In the genomic region with DNA sequence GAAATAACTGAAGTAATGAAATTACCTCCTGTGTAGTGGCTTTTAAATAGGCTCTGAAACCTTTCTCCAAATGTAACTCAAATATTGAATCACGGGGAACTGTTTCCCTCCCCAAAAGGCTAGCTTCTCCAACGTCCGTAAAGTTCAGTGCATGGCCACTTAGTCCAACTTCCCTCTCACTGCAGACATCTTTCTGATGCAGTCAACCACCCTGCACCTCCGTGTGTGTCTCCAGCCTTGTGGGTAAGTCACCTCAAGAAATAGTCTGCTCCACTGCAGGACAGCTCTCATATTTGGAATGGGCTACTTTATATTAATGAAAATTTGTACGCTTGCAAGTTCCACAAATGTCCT, we compare ENCODE assay signal across 28 cellular contexts.
"Had no signal": no experiment of that assay in that cellular context is flagged by ENCODE, and none has a peak within 500 bp of the region (broad histone marks: within the 10 kb centered on the region; RNA-seq: fewer than 3 reads in every experiment).

No MANE protein-coding gene starts in this region.

- H3K4me1 ChIP-seq: lower lobe of right lung, neural progenitor cell, right atrium auricular region, stomach, testis, thyroid gland, transverse colon, upper lobe of right lung had no signal

- H3K36me3 ChIP-seq: lower lobe of right lung, neural progenitor cell, neutrophil, right atrium auricular region, stomach, thyroid gland, transverse colon, upper lobe of right lung had no signal

- H2AFZ ChIP-seq: neural progenitor cell, parathyroid adenoma had no signal

- H3K4me1 Mint-ChIP-seq: immature natural killer cell; naive B cell; natural killer cell; nephron progenitor cell; neural progenitor cell; stimulated activated naive B cell treated with anti-CD40 and anti-IgM and Interleukin-4, amounts not matched to agents 10 μg/mL and 1 μg/mL and 100 μg/mL, for 72 hours had no signal

- H3K27me3 Mint-ChIP-seq: stimulated activated naive B cell treated with anti-CD40 and anti-IgM and Interleukin-4, amounts not matched to agents 10 μg/mL and 1 μg/mL and 100 μg/mL, for 72 hours had no signal

- H3K4me2 ChIP-seq: neural progenitor cell had no signal

- H3K79me2 ChIP-seq: parathyroid adenoma had no signal

- H3K9me3 Mint-ChIP-seq: nephron progenitor cell, neural progenitor cell had no signal

- H3K9ac ChIP-seq: neural progenitor cell, parathyroid adenoma had no signal

- H3K36me3 Mint-ChIP-seq: immature natural killer cell; naive B cell; natural killer cell; neural progenitor cell; stimulated activated naive B cell treated with anti-CD40 and anti-IgM and Interleukin-4, amounts not matched to agents 10 μg/mL and 1 μg/mL and 100 μg/mL, for 72 hours had no signal

- H3K9me3 ChIP-seq: lower lobe of right lung, neutrophil, right atrium auricular region, stomach, testis, thyroid gland, transverse colon, upper lobe of right lung had no signal

- H3K27ac Mint-ChIP-seq: immature natural killer cell; naive B cell; natural killer cell; nephron progenitor cell; neural progenitor cell; stimulated activated naive B cell treated with anti-CD40 and anti-IgM and Interleukin-4, amounts not matched to agents 10 μg/mL and 1 μg/mL and 100 μg/mL, for 72 hours had no signal

- ATAC-seq: left ventricle myocardium superior; lower lobe of right lung; natural killer cell; sciatic nerve; stimulated activated naive B cell treated with anti-CD40 and anti-IgM and Interleukin-4, amounts not matched to agents 10 μg/mL and 1 μg/mL and 100 μg/mL, for 72 hours; stimulated activated naive CD8-positive, alpha-beta T cell treated with anti-CD3 and anti-CD28 coated beads, Interleukin-15, Interleukin-2, amounts not matched to agents 100 U/mL and 50 U/mL, for 24 hours; upper lobe of right lung had no signal

- H3K27me3 ChIP-seq: neural progenitor cell, neutrophil, right atrium auricular region, stomach, testis, thyroid gland, transverse colon, upper lobe of right lung had no signal

- H3K4me3 Mint-ChIP-seq: immature natural killer cell; naive B cell; natural killer cell; nephron progenitor cell; neural progenitor cell; stimulated activated naive B cell treated with anti-CD40 and anti-IgM and Interleukin-4, amounts not matched to agents 10 μg/mL and 1 μg/mL and 100 μg/mL, for 72 hours had no signal

- H3K27ac ChIP-seq: lower lobe of right lung, neural progenitor cell, neutrophil, parathyroid adenoma, right atrium auricular region, skin epidermis, stomach, testis, thyroid gland, transverse colon, upper lobe of right lung had no signal

- H3K4me3 ChIP-seq: lower lobe of right lung, neural progenitor cell, right atrium auricular region, skin epidermis, stomach, testis, thyroid gland, transverse colon, upper lobe of right lung had no signal

- DNase-seq: hypothalamus; immature natural killer cell; islet precursor cell; left ventricle myocardium superior; lower lobe of right lung; mammary epithelial cell; mesenchymal stem cell; naive B cell; natural killer cell; nephron progenitor cell; occipital lobe; stimulated activated CD4-positive, alpha-beta T cell treated with anti-CD3 and anti-CD28 coated beads, Interleukin-12 subunit alpha, Interleukin-12 subunit beta, amount 100 ng/mL, for 4 hours; stimulated activated CD4-positive, alpha-beta T cell treated with anti-CD3 and anti-CD28 coated beads, Interleukin-15, amount 100 ng/mL, for 24 hours; stimulated activated CD4-positive, alpha-beta T cell treated with anti-CD3 and anti-CD28 coated beads, Interleukin-2, amount 100 ng/mL, for 24 hours; stimulated activated CD4-positive, alpha-beta T cell treated with anti-CD3 and anti-CD28 coated beads, Interleukin-4, amount 100 ng/mL, for 1 hour; stimulated activated naive B cell treated with anti-CD40 and anti-IgM and Interleukin-4, amounts not matched to agents 10 μg/mL and 1 μg/mL and 100 μg/mL, for 72 hours; stimulated activated naive CD8-positive, alpha-beta T cell treated with anti-CD3 and anti-CD28 coated beads, Interleukin-15, Interleukin-2, amounts not matched to agents 100 U/mL and 50 U/mL, for 24 hours; stomach; testis; thyroid gland; transverse colon; upper lobe of right lung had no signal
